Comparison of ENCODE assay signal across 22 cellular contexts in the genomic region with DNA sequence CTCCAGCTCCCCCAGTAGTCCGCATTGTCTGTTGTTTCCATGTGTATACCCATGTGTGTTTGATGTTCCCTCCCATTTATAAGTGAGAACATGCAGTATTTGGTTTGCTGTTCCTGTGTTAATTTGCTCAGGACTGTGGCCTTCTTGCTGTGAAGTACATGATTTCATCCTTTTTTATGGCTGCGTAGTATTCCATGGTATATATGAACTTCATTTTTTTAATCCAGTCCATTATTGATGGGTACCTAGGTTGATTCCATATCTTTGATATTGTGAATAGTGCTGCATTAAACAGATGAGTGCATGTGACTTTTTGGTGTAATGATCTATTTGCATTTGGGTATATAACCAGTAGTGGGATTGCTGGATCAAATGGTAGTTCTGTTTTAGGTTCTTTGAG.
A peak's percentile ranks its signal among the peaks of the same experiment; 100 is the strongest.
DNase-seq lines count a peak whose midpoint lies in the region; ATAC-seq, FAIRE-seq and TF ChIP-seq lines count a peak whose summit lies in the region.
"Had no signal": no experiment of that assay in that cellular context is flagged by ENCODE, and none has a peak within 500 bp of the region (broad histone marks: within the 10 kb centered on the region; RNA-seq: fewer than 3 reads in every experiment).

No MANE protein-coding gene starts in this region.

- POLR2A ChIA-PET in H1 (lab: Charles Lee; ENCODE audit: partially characterized antibody), result no interaction called here

- H4K20me1 ChIP-seq in H1 (replicated peaks in 1 of 2; ENCODE audit: control insufficient read depth in 1 of 2, insufficient read depth in 2 of 2, low read length in 2 of 2), result peaks cover 0 to 2% of the 10 kb centered on the region in 2 experiments
- H4K20me1 ChIP-seq: BLaER1 treated with 17β-estradiol and CSF1 and Interleukin-3, amounts not matched to agents 10 nM and 100 nM had no signal

- H3K23me2 ChIP-seq in H1 (ENCODE audit: low read depth, low read length), result no peaks in the 10 kb centered on the region

- no peaks in the 10 kb centered on the region for H3K4me1 ChIP-seq in H1 (replicated peaks in 1 of 4; ENCODE audit: control insufficient read depth in 3 of 4, insufficient read depth in 4 of 4, low read length in 3 of 4)
- H3K4me1 ChIP-seq in breast epithelium, result no peaks in the 10 kb centered on the region
- H3K4me1 ChIP-seq: BE2C; BLaER1 treated with 17β-estradiol and CSF1 and Interleukin-3, amounts not matched to agents 10 nM and 100 nM; HAP-1 had no signal

- no peak overlapping the region for H3K4me2 ChIP-seq in H1 (ENCODE audit: insufficient read depth in 1 of 2, low read depth in 2 of 2, low read length in 2 of 2)
- H3K4me2 ChIP-seq: BLaER1 treated with 17β-estradiol and CSF1 and Interleukin-3, amounts not matched to agents 10 nM and 100 nM; GM23338 had no signal

- H4K5ac ChIP-seq in H1 (ENCODE audit: insufficient read length, low read depth, low read length), result no peak overlapping the region

- no peaks in the 10 kb centered on the region for H3K79me2 ChIP-seq in H1 (ENCODE audit: control insufficient read depth in 1 of 2, insufficient read depth in 2 of 2, low read length in 2 of 2)

- no peak overlapping the region for H3K14ac ChIP-seq in H1 (ENCODE audit: insufficient read length)

- no peak overlapping the region for H3K18ac ChIP-seq in H1 (ENCODE audit: extremely low read depth, low read length)

- no peak overlapping the region for H4K91ac ChIP-seq in H1 (replicated peaks; ENCODE audit: insufficient read length, low read length)

- no peak for TF ChIP-seq EP300 in H1 (IDR thresholded peaks at IDR 0.05; ENCODE audit: borderline replicate concordance in 1 of 2, low read depth in 2 of 2, low read length in 2 of 2)

- ATAC-seq in activated naive CD8-positive, alpha-beta T cell treated with anti-CD3 and anti-CD28 coated beads, Interleukin-2, amount 50 U/mL, for 24 hours, result no peak
- ATAC-seq: GM23338 had no signal

- H3K79me1 ChIP-seq in H1 (ENCODE audit: low read depth, low read length), result no peaks in the 10 kb centered on the region

- H3K27me3 ChIP-seq in H1 (replicated peaks in 1 of 4; ENCODE audit: control insufficient read depth in 3 of 4, extremely low read depth in 1 of 4, insufficient read depth in 3 of 4, low read length in 3 of 4) (no peaks in the 10 kb centered on the region), breast epithelium (no peaks in the 10 kb centered on the region)
- H3K27me3 ChIP-seq: BE2C; BLaER1 treated with 17β-estradiol and CSF1 and Interleukin-3, amounts not matched to agents 10 nM and 100 nM had no signal

- no peak for TF ChIP-seq CTCF in H1 (IDR thresholded peaks at IDR 0.05; ENCODE audit: control extremely low read depth in 1 of 3, insufficient read depth in 1 of 3, low read depth in 1 of 3, low read length in 3 of 3)
- TF ChIP-seq CTCF in breast epithelium (IDR thresholded peaks at IDR 0.05), result no peak

- H3K36me3 ChIP-seq in H1 (ENCODE audit: control insufficient read depth in 2 of 4, insufficient read depth in 4 of 4, low read length in 3 of 4) (peaks cover 0 to 16% (median 7%) of the 10 kb centered on the region in 4 experiments; a peak in 6 of 8 replicates), breast epithelium (peaks cover 8% of the 10 kb centered on the region)

- TF ChIP-seq RAD21 in H1 (IDR thresholded peaks at IDR 0.05 in 1 of 2, conservative IDR thresholded peaks at IDR 0.05 in 1 of 2; ENCODE audit: low read depth in 2 of 2, low read length in 2 of 2), result no peak

- no peak for TF ChIP-seq POLR2A in H1 (IDR thresholded peaks at IDR 0.05; ENCODE audit: control extremely low read depth in 1 of 2, low read depth in 2 of 2, low read length in 2 of 2)
- TF ChIP-seq POLR2A in breast epithelium (IDR thresholded peaks at IDR 0.05), result no peak

- H2BK120ac ChIP-seq in H1 (replicated peaks; ENCODE audit: low read depth, low read length), result no peak overlapping the region

- H3K27ac ChIP-seq in H1 (ENCODE audit: low read depth, low read length) (no peak overlapping the region), breast epithelium (no peak overlapping the region)
- H3K27ac ChIP-seq: 22Rv1; BLaER1 treated with 17β-estradiol and CSF1 and Interleukin-3, amounts not matched to agents 10 nM and 100 nM had no signal

- H2AK5ac ChIP-seq in H1 (ENCODE audit: low read depth, low read length), result no peak overlapping the region

- peaks cover 8% of the 10 kb centered on the region for H3K4me1 Mint-ChIP-seq in activated naive CD8-positive, alpha-beta T cell treated with anti-CD3 and anti-CD28 coated beads for 36 hours
- H3K4me1 Mint-ChIP-seq in activated naive CD8-positive, alpha-beta T cell treated with anti-CD3 and anti-CD28 coated beads, Interleukin-2, amount 50 U/mL, for 24 hours, result peaks cover 7% of the 10 kb centered on the region
- H3K4me1 Mint-ChIP-seq: CD14-positive monocyte, GM23338 had no signal

- FAIRE-seq in GM19239 (lab: Jason Lieb, UNC), result peak; percentile 51
- FAIRE-seq in H1 (lab: Jason Lieb, UNC), result no peak
- FAIRE-seq: GM12892, H54 had no signal

- H3K4me3 ChIP-seq in H1 (ENCODE audit: extremely low read depth in 1 of 4, insufficient read depth in 2 of 4, low read depth in 3 of 4, low read length in 4 of 4) (no peak overlapping the region), breast epithelium (no peak overlapping the region)
- H3K4me3 ChIP-seq: BLaER1 treated with 17β-estradiol and CSF1 and Interleukin-3, amounts not matched to agents 10 nM and 100 nM; GM23338; HAP-1 had no signal

- peak overlapping the region; percentile 28 for H3K27ac Mint-ChIP-seq in activated naive CD8-positive, alpha-beta T cell treated with anti-CD3 and anti-CD28 coated beads for 36 hours
- H3K27ac Mint-ChIP-seq in activated naive CD8-positive, alpha-beta T cell treated with anti-CD3 and anti-CD28 coated beads, Interleukin-2, amount 50 U/mL, for 24 hours, result no peak overlapping the region
- H3K27ac Mint-ChIP-seq: CD14-positive monocyte; CD4-positive, alpha-beta T cell; CD8-positive, alpha-beta memory T cell; GM23338 had no signal

- H4K8ac ChIP-seq in H1 (ENCODE audit: extremely low read depth, insufficient read depth, low read length), result no peak overlapping the region

- no peak overlapping the region for H2BK20ac ChIP-seq in H1 (ENCODE audit: low read length)

- H3K9me3 ChIP-seq in H1 (ENCODE audit: insufficient read depth in 2 of 2, low read depth in 1 of 2, low read length in 1 of 2), result no peaks in the 10 kb centered on the region
- no peaks in the 10 kb centered on the region for H3K9me3 ChIP-seq in breast epithelium
- H3K9me3 ChIP-seq: BE2C, HAP-1 had no signal

- 91% methylated on average over 2 of the region's 2 CpGs; no CpG with 5 or more reads in 1 of the 2 experiments for WGBS in H1 (ENCODE audit: extremely low coverage in 1 of 2, insufficient coverage in 1 of 2, insufficient read length in 1 of 2, insufficient replicate concordance in 2 of 2, low coverage in 1 of 2, low lambda C conversion rate in 2 of 2, missing lambda C conversion rate in 1 of 2), 2 experiments

- intact Hi-C loops in breast epithelium (cut with DNase I; ENCODE audit: low total_unique reads), result no loop called here

- no peak overlapping the region for H2BK5ac ChIP-seq in H1 (ENCODE audit: low read depth, low read length)

- peaks cover 3% of the 10 kb centered on the region for H3K9me3 Mint-ChIP-seq in activated naive CD8-positive, alpha-beta T cell treated with anti-CD3 and anti-CD28 coated beads for 36 hours
- H3K9me3 Mint-ChIP-seq in activated naive CD8-positive, alpha-beta T cell treated with anti-CD3 and anti-CD28 coated beads, Interleukin-2, amount 50 U/mL, for 24 hours, result peaks cover 6% of the 10 kb centered on the region

- no peak overlapping the region for H3K23ac ChIP-seq in H1 (ENCODE audit: insufficient read length)

- CTCF ChIA-PET in H1 (lab: Charles Lee; ENCODE audit: partially characterized antibody), result no interaction called here

- H2BK15ac ChIP-seq in H1 (ENCODE audit: low read length), result no peak overlapping the region

- no peak overlapping the region for H3K4me3 Mint-ChIP-seq in activated naive CD8-positive, alpha-beta T cell treated with anti-CD3 and anti-CD28 coated beads for 36 hours
- no peak overlapping the region for H3K4me3 Mint-ChIP-seq in activated naive CD8-positive, alpha-beta T cell treated with anti-CD3 and anti-CD28 coated beads, Interleukin-2, amount 50 U/mL, for 24 hours
- H3K4me3 Mint-ChIP-seq: CD14-positive monocyte; CD4-positive, alpha-beta T cell; CD8-positive, alpha-beta memory T cell; GM23338 had no signal

- no peak overlapping the region for H3K56ac ChIP-seq in H1 (replicated peaks; ENCODE audit: insufficient read length, low read depth, low read length)

- H3K9ac ChIP-seq in H1 (replicated peaks in 1 of 4; ENCODE audit: extremely low read depth in 1 of 4, low read depth in 3 of 4, low read length in 3 of 4), result no peak overlapping the region
- H3K9ac ChIP-seq: BLaER1 treated with 17β-estradiol and CSF1 and Interleukin-3, amounts not matched to agents 10 nM and 100 nM had no signal

- no peak for DNase-seq in activated naive CD8-positive, alpha-beta T cell treated with anti-CD3 and anti-CD28 coated beads for 36 hours
- no peak for DNase-seq in activated naive CD8-positive, alpha-beta T cell treated with anti-CD3 and anti-CD28 coated beads, Interleukin-2, amount 50 U/mL, for 24 hours
- no peak for DNase-seq in GM19239 (ENCODE audit: insufficient read length, low spot score)
- DNase-seq in H1 (ENCODE audit: low read depth in 1 of 2, low spot score in 2 of 2), result no peak
- no peak for DNase-seq in midbrain (lab: John Stamatoyannopoulos, UW)
- no peak for DNase-seq in breast epithelium (ENCODE audit: low spot score in 2 of 2)
- DNase-seq in activated CD4-positive, alpha-beta T cell treated with anti-CD3 and anti-CD28 coated beads, Interleukin-2, amount 50 U/mL, for 1 hour, result no peak
- DNase-seq: ACHN; AML-193; BE2C; CD4-positive, alpha-beta T cell; CD8-positive, alpha-beta memory T cell; DMS53; DMS79 treated with DMSO at 0.1 percent for 48 hours; GF-D8 had no signal

- no peak overlapping the region for H3K4ac ChIP-seq in H1 (replicated peaks; ENCODE audit: insufficient read length, low read depth, low read length)

- H2BK12ac ChIP-seq in H1 (ENCODE audit: low read depth, low read length), result no peak overlapping the region

- peaks cover 52% of the 10 kb centered on the region for H3K36me3 Mint-ChIP-seq in activated naive CD8-positive, alpha-beta T cell treated with anti-CD3 and anti-CD28 coated beads for 36 hours
- H3K36me3 Mint-ChIP-seq in activated naive CD8-positive, alpha-beta T cell treated with anti-CD3 and anti-CD28 coated beads, Interleukin-2, amount 50 U/mL, for 24 hours (ENCODE audit: low read depth), result peaks cover 51% of the 10 kb centered on the region

- H3K27me3 Mint-ChIP-seq in activated naive CD8-positive, alpha-beta T cell treated with anti-CD3 and anti-CD28 coated beads for 36 hours, result no peaks in the 10 kb centered on the region
- no peaks in the 10 kb centered on the region for H3K27me3 Mint-ChIP-seq in activated naive CD8-positive, alpha-beta T cell treated with anti-CD3 and anti-CD28 coated beads, Interleukin-2, amount 50 U/mL, for 24 hours
- H3K27me3 Mint-ChIP-seq: CD4-positive, alpha-beta T cell; CD8-positive, alpha-beta memory T cell had no signal

- H2AFZ ChIP-seq in H1 (ENCODE audit: low read length), result no peak overlapping the region
- H2AFZ ChIP-seq: GM23338 had no signal

TF ChIP-seq in H1, 55 proteins besides CTCF, POLR2A, EP300 and RAD21 (continues in another document):
- TF ChIP-seq TAF7 (optimal IDR thresholded peaks at IDR 0.05; ENCODE audit: borderline replicate concordance, low read depth, low read length), result no peak
